In genomic region chr14:30957813-30958370, GRCh38 we compare ENCODE assay signal across 15 cellular contexts.
DNase-seq lines count a peak whose midpoint lies in the region; ATAC-seq and TF ChIP-seq lines count a peak whose summit lies in the region.
"Had no signal": no experiment of that assay in that cellular context is flagged by ENCODE, and none has a peak within 500 bp of the region (broad histone marks: within the 10 kb centered on the region; RNA-seq: fewer than 3 reads in every experiment).

No MANE protein-coding gene starts in this region.

- peaks cover 1 to 9% (median 9%) of the 10 kb centered on the region in 4 donors for H3K36me3 ChIP-seq in liver (ENCODE audit: control insufficient read depth in 4 of 4, insufficient read depth in 3 of 4, low read depth in 1 of 4, low read length in 3 of 4)
- H3K36me3 ChIP-seq: breast epithelium had no signal

- TF ChIP-seq RAD21 in liver (IDR thresholded peaks at IDR 0.05) = peak in 1 of 2 donors; percentile 44

- H3K27me3 ChIP-seq in liver (ENCODE audit: control insufficient read depth in 4 of 4, insufficient read depth in 4 of 4, low read length in 3 of 4) = no peaks in the 10 kb centered on the region
- H3K27me3 ChIP-seq: breast epithelium had no signal

- H3K9ac ChIP-seq in liver (ENCODE audit: low read depth in 1 of 2, low read length in 2 of 2) = no peak overlapping the region

- DNase-seq in activated CD4-positive, CD25-positive, alpha-beta regulatory T cell treated with anti-CD3 and anti-CD28 coated beads, Interleukin-2, amount 50 U/mL, for 72 hours = no peak
- no peak for DNase-seq in NCI-H128 (lab: John Stamatoyannopoulos, UW; ENCODE audit: unreplicated experiment)
- DNase-seq in AG08395 (ENCODE audit: low spot score) = no peak
- DNase-seq: glutamatergic neuron; Kasumi-1; lower lobe of right lung; NCI-H526 treated with DMSO at 0.1 percent for 48 hours; stimulated activated CD4-positive, alpha-beta T cell treated with anti-CD3 and anti-CD28 coated beads, Interleukin-15, amount 100 ng/mL, for 24 hours; stimulated activated CD8-positive, alpha-beta memory T cell treated with anti-CD3 and anti-CD28 coated beads, Interleukin-4, amount 100 ng/mL, for 48 hours had no signal

- no peak for TF ChIP-seq CTCF in liver (IDR thresholded peaks at IDR 0.05; ENCODE audit: low read depth, low read length, missing input control)

- H3K4me1 ChIP-seq in liver (ENCODE audit: control insufficient read depth in 4 of 4, insufficient read depth in 4 of 4, low read length in 3 of 4) = peaks cover 6 to 24% (median 15%) of the 10 kb centered on the region in 4 donors
- H3K4me1 ChIP-seq: breast epithelium had no signal

- H3K4me3 ChIP-seq in liver (ENCODE audit: low read depth in 1 of 3, low read length in 3 of 3) = no peak overlapping the region
- H3K4me3 ChIP-seq: breast epithelium, lower lobe of right lung, SK-N-MC had no signal

- 37% methylated on average over 5 of the region's 5 CpGs for WGBS in liver

- no peak overlapping the region for H3K27ac ChIP-seq in liver (ENCODE audit: low read depth in 1 of 2, low read length in 2 of 2)
- H3K27ac ChIP-seq: breast epithelium, lower lobe of right lung, SK-N-MC had no signal

- H3K9me3 ChIP-seq in liver (ENCODE audit: control insufficient read depth in 4 of 4, low read length in 3 of 4) = no peaks in the 10 kb centered on the region
- H3K9me3 ChIP-seq: breast epithelium, lower lobe of right lung had no signal

- ATAC-seq in GM18511 (IDR thresholded peaks at IDR 0.05; ENCODE audit: unreplicated experiment) (peak; percentile 81), GM21619 (IDR thresholded peaks at IDR 0.05; ENCODE audit: unreplicated experiment) (peak; percentile 69), HG03571 (IDR thresholded peaks at IDR 0.05; ENCODE audit: unreplicated experiment) (peak; percentile 77)

TF ChIP-seq in liver, 16 proteins besides CTCF, POLR2A, EP300 and RAD21:
- TF ChIP-seq JUND (IDR thresholded peaks at IDR 0.05) = peak in 1 of 2 donors; percentile 68
- peak; percentile 27 for TF ChIP-seq FOXA2 (IDR thresholded peaks at IDR 0.05)
- TF ChIP-seq HNF4A (conservative IDR thresholded peaks at IDR 0.05) = peak; percentile 40 to 65
- TF ChIP-seq RXRA (IDR thresholded peaks at IDR 0.05) = peak; percentile 41 to 67
- TF ChIP-seq ZBTB33 (IDR thresholded peaks at IDR 0.05) = no peak
